ENCODE assay signal across 8 cellular contexts in the genomic region with DNA sequence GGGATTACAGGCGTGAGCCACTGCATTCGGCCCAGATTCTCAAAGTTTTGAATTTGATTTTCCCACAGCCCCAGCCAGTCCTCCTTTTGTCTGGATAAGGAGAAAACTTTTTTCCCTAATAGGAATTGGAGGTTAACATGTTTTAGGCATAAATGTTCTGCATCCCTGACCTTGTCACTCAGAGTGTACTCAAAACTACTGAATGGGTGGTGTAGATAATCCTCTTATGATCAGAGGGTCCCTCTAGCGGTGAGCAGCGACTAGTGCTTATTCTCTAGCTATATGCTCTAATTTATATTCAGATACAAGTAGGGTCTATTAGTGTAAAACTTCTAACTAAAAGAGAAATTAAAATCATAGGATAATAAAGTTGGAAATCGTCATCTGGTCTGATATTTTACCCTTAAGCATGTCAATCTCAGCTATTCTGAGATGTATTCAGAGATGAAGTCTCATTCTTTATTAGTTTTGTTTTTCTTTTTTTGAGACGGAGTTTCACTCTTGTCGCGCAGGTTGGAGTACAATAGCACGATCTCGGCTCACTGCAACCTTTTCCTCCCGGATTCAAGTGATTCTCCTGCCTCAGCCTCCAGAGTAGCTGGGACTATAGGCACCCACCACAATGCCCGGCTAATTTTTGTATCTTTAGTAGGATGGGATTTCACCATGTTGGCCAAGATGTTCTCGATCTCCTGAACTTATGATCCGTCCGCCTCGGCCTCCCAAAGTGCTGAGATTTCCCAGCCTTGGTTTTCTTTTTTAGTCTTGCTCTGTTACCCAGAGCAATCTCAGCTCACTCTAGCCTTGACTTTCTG. TPM values are rescaled to one million over a fixed set of nuclear protein-coding genes. Genes with fewer than 3 reads are reported as not detected.
A peak's percentile ranks its signal among the peaks of the same experiment; 100 is the strongest.
DNase-seq lines count a peak whose midpoint lies in the region; ATAC-seq, FAIRE-seq and TF ChIP-seq lines count a peak whose summit lies in the region.

No MANE protein-coding gene starts in this region.

- 51% methylated on average over 16 of the region's 16 CpGs for WGBS in A549 (ENCODE audit: missing lambda C conversion rate)

- intact Hi-C loops in left cardiac atrium (cut with DNase I), result loop anchor here (2.0 to 5.0 kb wide), 2 partner anchors 55 kb away; partner anchors contain the start of gene PIP5K1A (in 1 of the 2)

- no peak overlapping the region for H3K4me2 ChIP-seq in A549

- TF ChIP-seq POLR2A in A549 (IDR thresholded peaks at IDR 0.05; ENCODE audit: low read length), result no peak

- TF ChIP-seq CTCF in A549 (IDR thresholded peaks at IDR 0.05), result peak; percentile 88
- TF ChIP-seq CTCF in retinal pigment epithelial cell (conservative IDR thresholded peaks at IDR 0.05; ENCODE audit: low read depth, low read length), result peak; percentile 93

- no peak overlapping the region for H3K9ac ChIP-seq in adipocyte (ENCODE audit: low read length)

- no peak for TF ChIP-seq EP300 in A549 (IDR thresholded peaks at IDR 0.05)

- peaks cover 6% of the 10 kb centered on the region; the same call in 1 of the 3 replicates for H3K4me1 ChIP-seq in A549
- H3K4me1 ChIP-seq in adipocyte (ENCODE audit: control insufficient read depth, insufficient read depth, low read length), result peaks cover 16% of the 10 kb centered on the region

- POLR2A ChIA-PET in A549 (lab: Yijun Ruan, JAX), result interaction anchor here (0.6 to 1.3 kb wide), 2 partner anchors 12 to 30 kb away, joined by 3 read pairs; partner anchors contain the start of gene ZNF687

- H3K4me3 ChIP-seq in A549, result no peak overlapping the region
- no peak overlapping the region for H3K4me3 ChIP-seq in adipocyte (ENCODE audit: low read length)
- H3K4me3 ChIP-seq in retinal pigment epithelial cell (ENCODE audit: low read length), result no peak overlapping the region

- FAIRE-seq in A549 (lab: Jason Lieb, UNC), result peak; percentile 32

- DNase-seq in A549 (ENCODE audit: low read depth in 1 of 2, low spot score in 1 of 2), result peak; percentile 82 to 89
- DNase-seq in NCI-H1436 (lab: John Stamatoyannopoulos, UW), result peak; percentile 77
- DNase-seq in SKM-1 treated with dmso at 0.1 percent for 144 hours (lab: John Stamatoyannopoulos, UW; ENCODE audit: unreplicated experiment), result peak; percentile 87
- peak; percentile 91 for DNase-seq in adipocyte (ENCODE audit: low read depth)
- peak; percentile 68 for DNase-seq in left cardiac atrium
- DNase-seq in retinal pigment epithelial cell (ENCODE audit: low read depth), result peak; percentile 69

- H3K27ac ChIP-seq in A549, result no peak overlapping the region

- no peaks in the 10 kb centered on the region for H3K27me3 ChIP-seq in adipocyte (replicated peaks; ENCODE audit: control insufficient read depth, insufficient read depth, low read length)

- ATAC-seq in A549, result peak; percentile 67 to 68; a peak in 5 of 6 replicates
- ATAC-seq in GM19023 (IDR thresholded peaks at IDR 0.05; ENCODE audit: unreplicated experiment), result peak; percentile 38
- peak in 1 of 2 donors; percentile 40 for ATAC-seq in left cardiac atrium
- ATAC-seq in GM19351 (IDR thresholded peaks at IDR 0.05; ENCODE audit: unreplicated experiment), result no peak

- H3K36me3 ChIP-seq in adipocyte (ENCODE audit: control insufficient read depth, insufficient read depth, low read length, severe bottlenecking), result peaks cover 38% of the 10 kb centered on the region

- no peaks in the 10 kb centered on the region for H3K9me3 ChIP-seq in A549
- H3K9me3 ChIP-seq in adipocyte (ENCODE audit: control insufficient read depth, low read length), result no peaks in the 10 kb centered on the region

- peak; percentile 61 to 76 for TF ChIP-seq RAD21 in A549 (conservative IDR thresholded peaks at IDR 0.05 in 1 of 2, IDR thresholded peaks at IDR 0.05 in 1 of 2)

- CTCF ChIA-PET in A549 (lab: Yijun Ruan, JAX), result interaction anchor here (0.6 to 4.8 kb wide), 30 partner anchors 9 to 181 kb away, joined by 3 to 48 read pairs (median 4); partner anchors contain the start of genes GABPB2 and PIP5K1A

TF ChIP-seq in A549, 52 proteins besides CTCF, POLR2A, EP300 and RAD21:
- TF ChIP-seq FOSB (CRISPR knock-in tag; IDR thresholded peaks at IDR 0.05) (no peak), SMC3 (IDR thresholded peaks at IDR 0.05) (peak; percentile 73), HOXB13 (CRISPR knock-in tag; IDR thresholded peaks at IDR 0.05; ENCODE audit: low read depth) (no peak), HMGXB4 (CRISPR knock-in tag; IDR thresholded peaks at IDR 0.05; ENCODE audit: borderline replicate concordance) (no peak)
- TF ChIP-seq, protein P1, sequence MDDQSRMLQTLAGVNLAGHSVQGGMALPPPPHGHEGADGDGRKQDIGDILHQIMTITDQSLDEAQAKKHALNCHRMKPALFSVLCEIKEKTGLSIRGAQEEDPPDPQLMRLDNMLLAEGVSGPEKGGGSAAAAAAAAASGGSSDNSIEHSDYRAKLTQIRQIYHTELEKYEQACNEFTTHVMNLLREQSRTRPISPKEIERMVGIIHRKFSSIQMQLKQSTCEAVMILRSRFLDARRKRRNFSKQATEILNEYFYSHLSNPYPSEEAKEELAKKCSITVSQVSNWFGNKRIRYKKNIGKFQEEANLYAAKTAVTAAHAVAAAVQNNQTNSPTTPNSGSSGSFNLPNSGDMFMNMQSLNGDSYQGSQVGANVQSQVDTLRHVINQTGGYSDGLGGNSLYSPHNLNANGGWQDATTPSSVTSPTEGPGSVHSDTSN (IDR thresholded peaks at IDR 0.05), result no peak

RNA-seq across cellular contexts. Expression of gene PSMD4, which starts 2.7 kb away (rescaled TPM):
- polyA plus RNA-seq in A549 (2011; rRNA removed), result 241 and 265 TPM in 2 replicates
- 356 and 395 TPM in 2 replicates for polyA plus RNA-seq in A549 (2012; cell fraction: cytosol; rRNA removed)
- polyA plus RNA-seq in A549 (2012; cell fraction: nucleus; rRNA removed), result 270 and 344 TPM in 2 replicates
- 207 to 218 TPM (median 210 TPM) in 3 replicates for polyA plus RNA-seq in A549 (2017; fragmentation: RNase III; extraction: RNeasy Plus Mini Kit Qiagen cat#74134 plus additional on column Dnase treatment)
- 218 and 220 TPM in 2 replicates for polyA minus RNA-seq in A549 (2011; rRNA and poly(A)+ RNA removed)
- total RNA-seq in left cardiac atrium, result 100 to 1,000 TPM; 134 to 136 TPM

RNA-seq across cellular contexts. Expression of gene ZNF687, which starts 30.2 kb away (rescaled TPM):
- polyA plus RNA-seq in A549 (2011; rRNA removed), result 14.0 and 14.3 TPM in 2 replicates
- polyA plus RNA-seq in A549 (2012; cell fraction: cytosol; rRNA removed), result 12.8 and 19.3 TPM in 2 replicates
- 34.6 and 46.3 TPM in 2 replicates for polyA plus RNA-seq in A549 (2012; cell fraction: nucleus; rRNA removed)
- polyA plus RNA-seq in A549 (2017; fragmentation: RNase III; extraction: RNeasy Plus Mini Kit Qiagen cat#74134 plus additional on column Dnase treatment), result 16.3 to 18.4 TPM (median 17.5 TPM) in 3 replicates
- 52.0 and 52.8 TPM in 2 replicates for polyA minus RNA-seq in A549 (2011; rRNA and poly(A)+ RNA removed)
- total RNA-seq in left cardiac atrium, result 10 to 100 TPM; 12.8 to 15.6 TPM

RNA-seq across cellular contexts. Expression of gene PIP5K1A, which starts 53.5 kb away (rescaled TPM):
- polyA plus RNA-seq in A549 (2011; rRNA removed), result 129 and 183 TPM in 2 replicates
- polyA plus RNA-seq in A549 (2012; cell fraction: cytosol; rRNA removed), result 49.3 and 59.9 TPM in 2 replicates
- 31.6 and 58.2 TPM in 2 replicates for polyA plus RNA-seq in A549 (2012; cell fraction: nucleus; rRNA removed)
- 46.8 to 50.0 TPM (median 49.4 TPM) in 3 replicates for polyA plus RNA-seq in A549 (2017; fragmentation: RNase III; extraction: RNeasy Plus Mini Kit Qiagen cat#74134 plus additional on column Dnase treatment)
- polyA minus RNA-seq in A549 (2011; rRNA and poly(A)+ RNA removed), result 143 and 168 TPM in 2 replicates
- 10 to 100 TPM; 34.7 to 46.9 TPM for total RNA-seq in left cardiac atrium
